ENCODE assay signal across 21 cellular contexts in genomic region chr5:111079846-111080245, GRCh38. TPM values are rescaled to one million over a fixed set of nuclear protein-coding genes. Genes with fewer than 3 reads are reported as not detected.
"Had no signal": no experiment of that assay in that cellular context is flagged by ENCODE, and none has a peak within 500 bp of the region (broad histone marks: within the 10 kb centered on the region; RNA-seq: fewer than 3 reads in every experiment).

No MANE protein-coding gene starts in this region.

- ATAC-seq: foreskin keratinocyte; left lobe of liver; naive thymus-derived CD4-positive, alpha-beta T cell had no signal

- H3K4me1 ChIP-seq: right atrium auricular region had no signal

- H3K36me3 ChIP-seq: esophagus squamous epithelium, neutrophil, ovary, right atrium auricular region, sigmoid colon, tibial artery, upper lobe of left lung, vagina had no signal

- H3K27me3 ChIP-seq: esophagus squamous epithelium, neutrophil, ovary, right atrium auricular region, sigmoid colon, tibial artery, upper lobe of left lung, vagina had no signal

- H3K9me3 ChIP-seq: esophagus squamous epithelium, neutrophil, ovary, right atrium auricular region, sigmoid colon, tibial artery, upper lobe of left lung, vagina had no signal

- H2AFZ ChIP-seq: hepatocyte had no signal

- H3K27ac Mint-ChIP-seq: naive thymus-derived CD4-positive, alpha-beta T cell had no signal

- H3K4me3 Mint-ChIP-seq: naive thymus-derived CD4-positive, alpha-beta T cell had no signal

- DNase-seq: effector memory CD4-positive, alpha-beta T cell; esophagus squamous epithelium; foreskin keratinocyte; head of caudate nucleus; mammary epithelial cell; naive thymus-derived CD4-positive, alpha-beta T cell; ovary; sigmoid colon; stimulated activated CD4-positive, alpha-beta T cell treated with anti-CD3 and anti-CD28 coated beads, Interleukin-2, amount 100 ng/mL, for 24 hours; stimulated activated CD4-positive, alpha-beta T cell treated with anti-CD3 and anti-CD28 coated beads, Interleukin-4, amount 100 ng/mL, for 4 hours; stimulated activated naive CD4-positive, alpha-beta T cell treated with Interleukin-2 at 50 U/mL for 16 hours; tibial artery; upper lobe of left lung had no signal

- H3K27ac ChIP-seq: epithelial cell of prostate, esophagus squamous epithelium, foreskin keratinocyte, hepatocyte, neutrophil, ovary, right atrium auricular region, sigmoid colon, skin epidermis, tibial artery, upper lobe of left lung, vagina had no signal

- H3K4me3 ChIP-seq: esophagus squamous epithelium, hepatocyte, ovary, right atrium auricular region, sigmoid colon, skin epidermis, tibial artery, upper lobe of left lung, vagina had no signal

- H3K4me2 ChIP-seq: hepatocyte had no signal

- H3K79me2 ChIP-seq: hepatocyte had no signal

RNA-seq across cellular contexts. Expression of gene TSLP, which starts 8.3 kb away (rescaled TPM):
- polyA plus RNA-seq: naive thymus-derived CD4-positive, alpha-beta T cell; neural cell had no signal
